5 cellular contexts compared by ENCODE assay signal in genomic region chr3:51146781-51147180, GRCh38.
"Had no signal": no experiment of that assay in that cellular context is flagged by ENCODE, and none has a peak within 500 bp of the region (broad histone marks: within the 10 kb centered on the region; RNA-seq: fewer than 3 reads in every experiment).

No MANE protein-coding gene starts in this region.

- DNase-seq: IMR-90, KBM-7, KG1 had no signal

- H3K4me3 ChIP-seq: K562 had no signal

- H3K27ac ChIP-seq: HL-60 had no signal
